In the genomic region with DNA sequence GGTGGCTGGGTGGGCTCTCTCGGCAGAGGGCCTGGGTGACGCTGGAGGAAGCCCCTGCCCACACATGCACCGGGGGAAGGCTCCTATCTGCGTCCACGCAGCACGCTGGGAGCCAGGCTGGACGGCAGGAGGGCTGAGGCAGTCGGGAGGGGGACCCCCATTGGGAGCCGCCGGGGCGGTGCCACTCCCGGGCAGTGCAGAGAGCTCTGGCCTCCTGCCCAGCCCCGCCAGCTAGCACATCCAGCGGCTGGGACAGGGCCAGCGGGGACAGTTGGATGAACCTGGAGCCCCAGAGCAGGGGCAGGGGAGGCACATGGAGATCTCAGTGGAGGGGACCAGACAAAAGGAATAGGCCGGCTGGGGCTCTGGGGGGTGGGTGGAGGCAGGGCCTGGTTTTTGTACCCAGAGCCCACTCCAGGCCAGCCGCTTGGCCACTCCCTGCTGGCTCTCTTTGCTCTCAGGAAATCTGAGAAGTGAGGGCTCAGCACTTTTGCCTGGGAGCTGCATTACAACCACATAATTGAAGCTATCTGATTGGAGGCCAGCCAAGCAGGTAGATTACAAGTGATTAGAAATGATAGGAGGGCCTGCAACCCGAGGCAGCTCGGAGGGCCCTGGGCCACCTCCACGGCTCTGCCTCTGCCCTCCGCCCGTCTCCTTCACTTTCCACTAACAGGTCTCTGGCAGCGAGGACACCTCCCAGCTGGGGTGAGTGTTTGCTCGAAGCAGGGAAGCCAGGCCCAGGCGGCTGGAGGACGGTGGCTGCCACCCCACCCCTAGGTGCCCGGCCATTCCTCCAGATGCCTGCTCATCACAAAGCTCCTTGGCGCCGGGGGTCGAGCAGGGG, we compare ENCODE assay signal across 11 cellular contexts. TPM values are rescaled to one million over a fixed set of nuclear protein-coding genes. Genes with fewer than 3 reads are reported as not detected.
A peak's percentile ranks its signal among the peaks of the same experiment; 100 is the strongest.
DNase-seq lines count a peak whose midpoint lies in the region; ATAC-seq, FAIRE-seq and TF ChIP-seq lines count a peak whose summit lies in the region.
"Had no signal": no experiment of that assay in that cellular context is flagged by ENCODE, and none has a peak within 500 bp of the region (broad histone marks: within the 10 kb centered on the region; RNA-seq: fewer than 3 reads in every experiment).

No MANE protein-coding gene starts in this region.

- H3K9me2 ChIP-seq in PC-3 (replicated peaks; ENCODE audit: low read length): no peaks in the 10 kb centered on the region

- H3K4me1 Mint-ChIP-seq in MCF 10A (ENCODE audit: insufficient read depth, unreplicated experiment): peaks cover 10% of the 10 kb centered on the region
- peaks cover 0 to 3% (median 0%) of the 10 kb centered on the region in 7 donors for H3K4me1 Mint-ChIP-seq in naive thymus-derived CD4-positive, alpha-beta T cell

- TF ChIP-seq CTCF in MCF 10A (IDR thresholded peaks at IDR 0.05; ENCODE audit: unreplicated experiment): no peak
- no peak for TF ChIP-seq CTCF in breast epithelium (IDR thresholded peaks at IDR 0.05)
- no peak for TF ChIP-seq CTCF in PC-3 (conservative IDR thresholded peaks at IDR 0.05; ENCODE audit: low read depth, low read length)

- no peaks in the 10 kb centered on the region for H4K20me1 ChIP-seq in PC-3 (ENCODE audit: low read length)

- H3K27me3 Mint-ChIP-seq in MCF 10A (ENCODE audit: insufficient read depth, unreplicated experiment): peaks cover 39% of the 10 kb centered on the region
- peaks cover 0 to 4% (median 0%) of the 10 kb centered on the region in 5 donors for H3K27me3 Mint-ChIP-seq in naive thymus-derived CD4-positive, alpha-beta T cell

- no peaks in the 10 kb centered on the region for H3K79me2 ChIP-seq in PC-3 (ENCODE audit: low read length)

- POLR2A ChIA-PET in MCF 10A (lab: Yijun Ruan, JAX) (interaction anchor here (0.6 to 0.8 kb wide), 2 partner anchors 47 to 130 kb away, joined by 5 read pairs; no protein-coding TSS in a partner anchor), PC-3 (lab: Charles Lee; ENCODE audit: unreplicated experiment) (interaction anchor here (0.6 kb wide), 1 partner anchor 21 kb away, joined by 5 read pairs; no protein-coding TSS in a partner anchor)
- POLR2A ChIA-PET in naive thymus-derived CD4-positive, alpha-beta T cell (lab: Charles Lee): no interaction called here

- peak overlapping the region; percentile 7; the same call in 1 of the 2 replicates for H2AFZ ChIP-seq in PC-3 (ENCODE audit: low read length)

- DNase-seq in MCF 10A (ENCODE audit: unreplicated experiment) (peak; percentile 44), breast epithelium (ENCODE audit: low spot score in 2 of 2) (no peak), PC-3 (peak; percentile 76), aorta (no peak)
- DNase-seq in activated CD4-positive, alpha-beta T cell treated with anti-CD3 and anti-CD28 coated beads, Interleukin-2, amount 50 U/mL, for 1 hour: no peak
- no peak for DNase-seq in naive thymus-derived CD4-positive, alpha-beta T cell
- DNase-seq: ACHN, esophagus squamous epithelium had no signal

- TF ChIP-seq POLR2A in breast epithelium (IDR thresholded peaks at IDR 0.05): no peak

- no TSS peak for BruUV-seq in MCF 10A (replicated peaks; lab: Mats Ljungman, UMichigan)
- BruUV-seq in PC-3 (replicated peaks; lab: Mats Ljungman, UMichigan): no TSS peak

- H3K4me3 ChIP-seq in breast epithelium (peak overlapping the region in 1 of 3 donors; percentile 10), PC-3 (ENCODE audit: low read length) (no peak overlapping the region), aorta (ENCODE audit: low read length in 2 of 2) (no peak overlapping the region)
- no peak overlapping the region for H3K4me3 ChIP-seq in naive thymus-derived CD4-positive, alpha-beta T cell (ENCODE audit: low read length)
- H3K4me3 ChIP-seq: esophagus squamous epithelium, SJSA1 had no signal

- 11 to 16% methylated on average over 28 to 30 of the region's 30 CpGs for WGBS in aorta, 2 donors

- no peak overlapping the region for H3K27ac Mint-ChIP-seq in MCF 10A (ENCODE audit: low read depth, unreplicated experiment)
- H3K27ac Mint-ChIP-seq in naive thymus-derived CD4-positive, alpha-beta T cell: no peak overlapping the region

- H3K9me3 Mint-ChIP-seq in MCF 10A (ENCODE audit: unreplicated experiment): no peaks in the 10 kb centered on the region
- no peaks in the 10 kb centered on the region for H3K9me3 Mint-ChIP-seq in naive thymus-derived CD4-positive, alpha-beta T cell

- no peaks in the 10 kb centered on the region for H3K36me3 ChIP-seq in breast epithelium
- no peaks in the 10 kb centered on the region for H3K36me3 ChIP-seq in PC-3 (ENCODE audit: low read depth, low read length)
- H3K36me3 ChIP-seq in aorta (ENCODE audit: control insufficient read depth in 1 of 2, insufficient read depth in 2 of 2, low read length in 1 of 2): no peaks in the 10 kb centered on the region
- no peaks in the 10 kb centered on the region for H3K36me3 ChIP-seq in naive thymus-derived CD4-positive, alpha-beta T cell (ENCODE audit: control insufficient read depth in 2 of 3, insufficient read depth in 3 of 3, low read length in 3 of 3)
- H3K36me3 ChIP-seq: esophagus squamous epithelium, SJSA1 had no signal

- no peak overlapping the region for H3K27ac ChIP-seq in breast epithelium
- H3K27ac ChIP-seq in PC-3 (ENCODE audit: low read length): no peak overlapping the region
- H3K27ac ChIP-seq in aorta (ENCODE audit: low read depth in 1 of 2, low read length in 2 of 2): no peak overlapping the region
- no peak overlapping the region for H3K27ac ChIP-seq in naive thymus-derived CD4-positive, alpha-beta T cell (ENCODE audit: low read depth, low read length)
- H3K27ac ChIP-seq: esophagus squamous epithelium, SJSA1 had no signal

- H3K4me1 ChIP-seq in breast epithelium: no peaks in the 10 kb centered on the region
- peaks cover 13% of the 10 kb centered on the region for H3K4me1 ChIP-seq in PC-3 (ENCODE audit: insufficient read depth, low read length)
- H3K4me1 ChIP-seq in aorta (ENCODE audit: control insufficient read depth in 1 of 2, insufficient read depth in 2 of 2, low read length in 2 of 2): no peaks in the 10 kb centered on the region
- H3K4me1 ChIP-seq in naive thymus-derived CD4-positive, alpha-beta T cell (ENCODE audit: control insufficient read depth in 2 of 2, insufficient read depth in 2 of 2, low read length in 2 of 2): no peaks in the 10 kb centered on the region
- H3K4me1 ChIP-seq: SJSA1 had no signal

- ATAC-seq in PC-3: peak; percentile 74
- ATAC-seq in aorta (ENCODE audit: low FRiP score): peak; percentile 56
- no peak for ATAC-seq in naive thymus-derived CD4-positive, alpha-beta T cell
- ATAC-seq in HG03045 (IDR thresholded peaks at IDR 0.05; ENCODE audit: unreplicated experiment): no peak

- H3K4me2 ChIP-seq in PC-3 (ENCODE audit: low read length): peak overlapping the region; percentile 67

- no peaks in the 10 kb centered on the region for H3K36me3 Mint-ChIP-seq in MCF 10A (ENCODE audit: insufficient read depth, unreplicated experiment)
- no peaks in the 10 kb centered on the region for H3K36me3 Mint-ChIP-seq in naive thymus-derived CD4-positive, alpha-beta T cell

- H3K4me3 Mint-ChIP-seq in MCF 10A (ENCODE audit: unreplicated experiment): no peak overlapping the region
- no peak overlapping the region for H3K4me3 Mint-ChIP-seq in naive thymus-derived CD4-positive, alpha-beta T cell

- H3K27me3 ChIP-seq in breast epithelium: peaks cover 3 to 88% of the 10 kb centered on the region in 2 donors
- H3K27me3 ChIP-seq in PC-3 (ENCODE audit: low read length): peaks cover 78% of the 10 kb centered on the region
- H3K27me3 ChIP-seq in aorta (ENCODE audit: control insufficient read depth in 1 of 2, insufficient read depth in 2 of 2, low read length in 1 of 2): no peaks in the 10 kb centered on the region
- H3K27me3 ChIP-seq in naive thymus-derived CD4-positive, alpha-beta T cell (ENCODE audit: control insufficient read depth in 2 of 2, insufficient read depth in 2 of 2, low read length in 2 of 2): no peaks in the 10 kb centered on the region

- FAIRE-seq in islet of Langerhans (lab: Jason Lieb, UNC): peak; percentile 24

- intact Hi-C loops in MCF 10A (cut with micrococcal nuclease): no loop called here
- intact Hi-C loops in breast epithelium (cut with DNase I; ENCODE audit: low total_unique reads): no loop called here
- intact Hi-C loops in PC-3 (cut with micrococcal nuclease): no loop called here
- intact Hi-C loops in aorta (cut with DNase I): no loop called here
- intact Hi-C loops in naive thymus-derived CD4-positive, alpha-beta T cell (cut with micrococcal nuclease): no loop called here

- CTCF ChIA-PET in MCF 10A (lab: Yijun Ruan, JAX): interaction anchor here (0.6 to 2.5 kb wide), 6 partner anchors 27 to 286 kb away, joined by 3 to 9 read pairs (median 4); no protein-coding TSS in a partner anchor
- CTCF ChIA-PET in PC-3 (lab: Charles Lee): interaction anchor here (0.8 kb wide), 1 partner anchor 277 kb away, joined by 3 read pairs; no protein-coding TSS in a partner anchor
- CTCF ChIA-PET in naive thymus-derived CD4-positive, alpha-beta T cell (lab: Charles Lee): no interaction called here

- no peak overlapping the region for H3K9ac ChIP-seq in PC-3 (ENCODE audit: low read length)

- no peaks in the 10 kb centered on the region for H3K9me3 ChIP-seq in breast epithelium
- H3K9me3 ChIP-seq in PC-3 (ENCODE audit: low read length): no peaks in the 10 kb centered on the region
- no peaks in the 10 kb centered on the region for H3K9me3 ChIP-seq in aorta (ENCODE audit: control insufficient read depth, low read length)
- H3K9me3 ChIP-seq in naive thymus-derived CD4-positive, alpha-beta T cell (ENCODE audit: control insufficient read depth in 2 of 3, low read length in 3 of 3): no peaks in the 10 kb centered on the region
- H3K9me3 ChIP-seq: esophagus squamous epithelium, SJSA1 had no signal

- no peaks in the 10 kb centered on the region for H3F3A ChIP-seq in PC-3 (ENCODE audit: low read length, unreplicated experiment)

RNA-seq across cellular contexts. Expression of gene ENGASE, which starts 40.1 kb away (rescaled TPM):
- total RNA-seq in MCF 10A (2022): 34.5 and 40.3 TPM in 2 replicates
- 10 to 100 TPM; 27.4 to 35.0 (median 31.5) TPM for total RNA-seq in breast epithelium
- total RNA-seq in PC-3 (2014; rRNA removed): 34.5 and 58.1 TPM in 2 replicates
- total RNA-seq in aorta: 10 to 100 TPM; 42.9 to 60.3 TPM
- polyA plus RNA-seq in aorta: 10 to 100 TPM in 1 of 2 donors, 1 to 10 TPM in 1; 7.0 to 60.5 TPM
- total RNA-seq in naive thymus-derived CD4-positive, alpha-beta T cell: 100 to 1,000 TPM in 2 of 5 experiments, 10 to 100 TPM in 3; 41.5 to 214 (median 85.9) TPM
- polyA plus RNA-seq in naive thymus-derived CD4-positive, alpha-beta T cell: 1 to 10 TPM; 3.8 to 6.4 TPM

Comparison
In these comparisons a context has a peak if more than half of its experiments do, and no peak if none do; other contexts are left out.
1. DNase-seq: peak in MCF 10A (single experiment) and PC-3 (single experiment); none in breast epithelium (0 of 2), aorta (0 of 2), activated CD4-positive, alpha-beta T cell treated with anti-CD3 and anti-CD28 coated beads, Interleukin-2, amount 50 U/mL, for 1 hour (single experiment) and naive thymus-derived CD4-positive, alpha-beta T cell (0 of 9).
2. ATAC-seq: peak in PC-3 (single experiment) and aorta (single experiment); none in naive thymus-derived CD4-positive, alpha-beta T cell (single experiment) and HG03045 (single experiment).